Comparison of ENCODE assay signal across 8 cellular contexts in genomic region chr12:92445253-92446081, GRCh38.
DNase-seq lines count a peak whose midpoint lies in the region; ATAC-seq, FAIRE-seq and TF ChIP-seq lines count a peak whose summit lies in the region.

No MANE protein-coding gene starts in this region.

- H3K4me1 ChIP-seq in hepatocyte (ENCODE audit: insufficient read depth), result no peaks in the 10 kb centered on the region
- no peaks in the 10 kb centered on the region for H3K4me1 ChIP-seq in kidney (ENCODE audit: control insufficient read depth in 1 of 2, insufficient read depth in 1 of 2, low read depth in 1 of 2, low read length in 2 of 2)

- intact Hi-C loops in CD4-positive, alpha-beta T cell (cut with DNase I, micrococcal nuclease), result no loop called here
- intact Hi-C loops in left colon (cut with DNase I, micrococcal nuclease), result no loop called here
- intact Hi-C loops in kidney (cut with DNase I), result no loop called here

- H3K9ac ChIP-seq in kidney (ENCODE audit: low read length in 2 of 2), result no peak overlapping the region

- H3K79me2 ChIP-seq in hepatocyte, result no peaks in the 10 kb centered on the region

- peak overlapping the region; percentile 8 for H3K27ac ChIP-seq in hepatocyte
- no peak overlapping the region for H3K27ac ChIP-seq in CD4-positive, alpha-beta T cell (ENCODE audit: low read depth, low read length)
- H3K27ac ChIP-seq in kidney (ENCODE audit: low read depth in 2 of 2, low read length in 2 of 2), result no peak overlapping the region

- no peaks in the 10 kb centered on the region for H3K27me3 ChIP-seq in hepatocyte
- H3K27me3 ChIP-seq in CD4-positive, alpha-beta T cell (ENCODE audit: control insufficient read depth, insufficient read depth, low read length), result no peaks in the 10 kb centered on the region

- H3K9me2 ChIP-seq in hepatocyte (replicated peaks; ENCODE audit: insufficient read depth), result no peaks in the 10 kb centered on the region

- CTCF ChIA-PET in CD4-positive, alpha-beta T cell (lab: Charles Lee), result no interaction called here

- peak; percentile 85 for ATAC-seq in GM21515 (IDR thresholded peaks at IDR 0.05; ENCODE audit: unreplicated experiment)
- no peak for ATAC-seq in CD4-positive, alpha-beta T cell (ENCODE audit: poor library complexity)
- no peak for ATAC-seq in left colon

- POLR2A ChIA-PET in CD4-positive, alpha-beta T cell (lab: Charles Lee), result interaction anchor here (0.8 to 1.9 kb wide), 2 partner anchors 299 to 300 kb away, joined by 4 to 5 read pairs; partner anchors contain the start of gene BTG1

- no peaks in the 10 kb centered on the region for H3K36me3 Mint-ChIP-seq in CD4-positive, alpha-beta T cell (ENCODE audit: low read depth)

- no peak for TF ChIP-seq CTCF in GM12865 (IDR thresholded peaks at IDR 0.05; ENCODE audit: insufficient read depth, low read depth, low read length, missing control alignments)
- no peak for TF ChIP-seq CTCF in hepatocyte (IDR thresholded peaks at IDR 0.05; ENCODE audit: poor library complexity)
- TF ChIP-seq CTCF in CD4-positive, alpha-beta T cell (IDR thresholded peaks at IDR 0.05), result no peak
- no peak for TF ChIP-seq CTCF in kidney (IDR thresholded peaks at IDR 0.05; ENCODE audit: borderline replicate concordance, extremely low read depth, insufficient read depth)

- no peak overlapping the region for H3K4me2 ChIP-seq in hepatocyte

- H3K4me1 Mint-ChIP-seq in CD4-positive, alpha-beta T cell (ENCODE audit: low read depth), result peaks cover 28% of the 10 kb centered on the region

- peaks cover 3% of the 10 kb centered on the region for H3K9me3 Mint-ChIP-seq in CD4-positive, alpha-beta T cell

- 79% methylated on average over 10 of the region's 10 CpGs for WGBS in hepatocyte (ENCODE audit: low lambda C conversion rate, missing lambda C conversion rate)

- H3K9me3 ChIP-seq in hepatocyte (ENCODE audit: low read depth) (no peaks in the 10 kb centered on the region), kidney (ENCODE audit: control insufficient read depth in 1 of 2, low read length in 2 of 2) (no peaks in the 10 kb centered on the region)
- H3K9me3 ChIP-seq in CD4-positive, alpha-beta T cell (ENCODE audit: control insufficient read depth, low read length), result no peaks in the 10 kb centered on the region

- FAIRE-seq in kidney (lab: Jason Lieb, UNC), result no peak

- H3K4me3 ChIP-seq in GM12865 (ENCODE audit: low read depth, low read length) (peak overlapping the region; percentile 33), hepatocyte (no peak overlapping the region), kidney (ENCODE audit: low read length in 2 of 2) (no peak overlapping the region)

- DNase-seq in GM12865 (ENCODE audit: low read depth) (peak; percentile 96), KG1 (lab: John Stamatoyannopoulos, UW) (peak; percentile 6), hepatocyte (ENCODE audit: low spot score) (no peak), left colon (no peak), epidermal melanocyte (ENCODE audit: insufficient read length, low spot score) (no peak), kidney (no peak)
- no peak for DNase-seq in CD4-positive, alpha-beta T cell

- no peak overlapping the region for H3K27ac Mint-ChIP-seq in CD4-positive, alpha-beta T cell

- H2AFZ ChIP-seq in hepatocyte, result no peak overlapping the region

- H3K4me3 Mint-ChIP-seq in CD4-positive, alpha-beta T cell, result no peak overlapping the region

- no peaks in the 10 kb centered on the region for H3K27me3 Mint-ChIP-seq in CD4-positive, alpha-beta T cell

- H3K36me3 ChIP-seq in hepatocyte (replicated peaks; ENCODE audit: insufficient read depth, low read depth) (no peaks in the 10 kb centered on the region), kidney (ENCODE audit: control insufficient read depth in 1 of 2, insufficient read depth in 2 of 2, low read length in 2 of 2) (no peaks in the 10 kb centered on the region)

- no peaks in the 10 kb centered on the region for H4K20me1 ChIP-seq in hepatocyte (ENCODE audit: insufficient read depth, poor library complexity, severe bottlenecking)

Comparison
In these comparisons a context has a peak if more than half of its experiments do, and no peak if none do; other contexts are left out.
1. DNase-seq: peak in GM12865 (single experiment) and KG1 (single experiment); none in hepatocyte (single experiment), CD4-positive, alpha-beta T cell (0 of 10), left colon (0 of 2), epidermal melanocyte (single experiment) and kidney (single experiment).